In genomic region chr1:8565802-8566201, GRCh38 we compare ENCODE assay signal across 27 cellular contexts.
"Had no signal": no experiment of that assay in that cellular context is flagged by ENCODE, and none has a peak within 500 bp of the region (broad histone marks: within the 10 kb centered on the region; RNA-seq: fewer than 3 reads in every experiment).

No MANE protein-coding gene starts in this region.

- H3K36me3 Mint-ChIP-seq: activated CD4-positive, alpha-beta memory T cell treated with anti-CD3 and anti-CD28 coated beads for 36 hours; WTC11 had no signal

- H3K4me3 Mint-ChIP-seq: activated CD4-positive, alpha-beta memory T cell treated with anti-CD3 and anti-CD28 coated beads for 36 hours; activated CD4-positive, alpha-beta T cell treated with anti-CD3 and anti-CD28 coated beads, Interleukin-2, amount 10 ng/mL, durations not matched to agents 24 days and 14 days; activated naive CD8-positive, alpha-beta T cell treated with anti-CD3 and anti-CD28 coated beads, Interleukin-2, amount 50 U/mL, for 24 hours; activated T-helper 17 cell treated with anti-CD3 and anti-CD28 coated beads, Interleukin-2, amount 50 U/mL, for 72 hours; central memory CD8-positive, alpha-beta T cell; IgD-negative memory B cell; WTC11 had no signal

- ATAC-seq: activated naive CD8-positive, alpha-beta T cell treated with anti-CD3 and anti-CD28 coated beads, Interleukin-2, amount 50 U/mL, for 24 hours; activated T-helper 17 cell treated with anti-CD3 and anti-CD28 coated beads, Interleukin-2, amount 50 U/mL, for 72 hours; body of pancreas; WTC11 had no signal

- DNase-seq: activated CD4-positive, alpha-beta memory T cell treated with anti-CD3 and anti-CD28 coated beads for 36 hours; activated CD4-positive, alpha-beta T cell treated with anti-CD3 and anti-CD28 coated beads, Interleukin-2, amount 10 ng/mL, durations not matched to agents 24 days and 14 days; activated CD4-positive, CD25-positive, alpha-beta regulatory T cell treated with anti-CD3 and anti-CD28 coated beads, Interleukin-2, amount 50 U/mL, for 72 hours; activated CD8-positive, alpha-beta memory T cell treated with anti-CD3 and anti-CD28 coated beads for 24 hours; activated gamma-delta T cell; activated naive CD4-positive, alpha-beta T cell treated with anti-CD3 and anti-CD28 coated beads, Interleukin-2, amount 50 U/mL, for 16 hours; activated naive CD8-positive, alpha-beta T cell treated with anti-CD3 and anti-CD28 coated beads, Interleukin-2, amount 50 U/mL, for 24 hours; amniotic stem cell; body of pancreas; KG1; NCI-H1048; NCI-H146; NCI-H187 treated with DMSO at 0.1 percent for 48 hours; NCI-H2081 treated with DMSO at 0.1 percent for 48 hours; NCI-H446; NCI-H524; Peyer's patch; Right ventricle myocardium superior; SJCRH30; SK-N-SH; SW 1271 had no signal

- H3K9me3 Mint-ChIP-seq: activated CD4-positive, alpha-beta memory T cell treated with anti-CD3 and anti-CD28 coated beads for 36 hours; activated CD4-positive, alpha-beta T cell treated with anti-CD3 and anti-CD28 coated beads, Interleukin-2, amount 10 ng/mL, durations not matched to agents 24 days and 14 days; activated naive CD8-positive, alpha-beta T cell treated with anti-CD3 and anti-CD28 coated beads, Interleukin-2, amount 50 U/mL, for 24 hours; activated T-helper 17 cell treated with anti-CD3 and anti-CD28 coated beads, Interleukin-2, amount 50 U/mL, for 72 hours; central memory CD8-positive, alpha-beta T cell; IgD-negative memory B cell; WTC11 had no signal

- H3K4me3 ChIP-seq: ascending aorta, body of pancreas, Peyer's patch, SJCRH30 had no signal

- H3K9me3 ChIP-seq: ascending aorta, body of pancreas, Peyer's patch, SJCRH30, SK-N-SH had no signal

- H3K27ac Mint-ChIP-seq: activated CD4-positive, alpha-beta memory T cell treated with anti-CD3 and anti-CD28 coated beads for 36 hours; activated CD4-positive, alpha-beta T cell treated with anti-CD3 and anti-CD28 coated beads, Interleukin-2, amount 10 ng/mL, durations not matched to agents 24 days and 14 days; activated naive CD8-positive, alpha-beta T cell treated with anti-CD3 and anti-CD28 coated beads, Interleukin-2, amount 50 U/mL, for 24 hours; activated T-helper 17 cell treated with anti-CD3 and anti-CD28 coated beads, Interleukin-2, amount 50 U/mL, for 72 hours; WTC11 had no signal

- H3K4me1 Mint-ChIP-seq: activated T-helper 17 cell treated with anti-CD3 and anti-CD28 coated beads, Interleukin-2, amount 50 U/mL, for 72 hours; central memory CD8-positive, alpha-beta T cell had no signal

- H3K4me1 ChIP-seq: SJCRH30 had no signal

- H3K27me3 ChIP-seq: ascending aorta, body of pancreas, Peyer's patch, SJCRH30 had no signal

- H3K27me3 Mint-ChIP-seq: activated CD4-positive, alpha-beta memory T cell treated with anti-CD3 and anti-CD28 coated beads for 36 hours; activated CD4-positive, alpha-beta T cell treated with anti-CD3 and anti-CD28 coated beads, Interleukin-2, amount 10 ng/mL, durations not matched to agents 24 days and 14 days; activated naive CD8-positive, alpha-beta T cell treated with anti-CD3 and anti-CD28 coated beads, Interleukin-2, amount 50 U/mL, for 24 hours; activated T-helper 17 cell treated with anti-CD3 and anti-CD28 coated beads, Interleukin-2, amount 50 U/mL, for 72 hours; central memory CD8-positive, alpha-beta T cell; IgD-negative memory B cell had no signal

- H3K27ac ChIP-seq: ascending aorta, body of pancreas, Peyer's patch, RWPE1, SJCRH30 had no signal

- H3K36me3 ChIP-seq: ascending aorta, Peyer's patch, SJCRH30 had no signal

- H3K9ac ChIP-seq: SK-N-SH had no signal
